ENCODE assay signal across 11 cellular contexts in genomic region chr19:49447485-49448431, GRCh38. TPM values are rescaled to one million over a fixed set of nuclear protein-coding genes. Genes with fewer than 3 reads are reported as not detected.
A peak's percentile ranks its signal among the peaks of the same experiment; 100 is the strongest.
DNase-seq lines count a peak whose midpoint lies in the region; ATAC-seq and TF ChIP-seq lines count a peak whose summit lies in the region.
"Had no signal": no experiment of that assay in that cellular context is flagged by ENCODE, and none has a peak within 500 bp of the region (broad histone marks: within the 10 kb centered on the region; RNA-seq: fewer than 3 reads in every experiment).

No MANE protein-coding gene starts in this region.

- POLR2A ChIA-PET in A673 (lab: Charles Lee; ENCODE audit: low non-redundant PET) = no interaction called here

- BruUV-seq in A673 (replicated peaks; lab: Mats Ljungman, UMichigan) = no TSS peak

- ATAC-seq in T-helper 17 cell = no peak
- ATAC-seq in GM19467 (IDR thresholded peaks at IDR 0.05; ENCODE audit: unreplicated experiment) = no peak
- no peak for ATAC-seq in left lobe of liver
- ATAC-seq: body of pancreas, heart left ventricle had no signal

- no peaks in the 10 kb centered on the region for H3K27me3 ChIP-seq in A673 (replicated peaks; ENCODE audit: insufficient read depth, low read depth, low read length, poor library complexity)
- H3K27me3 ChIP-seq in cardiac muscle cell = no peaks in the 10 kb centered on the region
- H3K27me3 ChIP-seq: body of pancreas, heart left ventricle had no signal

- H3K36me3 ChIP-seq in A673 (ENCODE audit: insufficient read depth, low read length, poor library complexity, severe bottlenecking) (peaks cover 19% of the 10 kb centered on the region), cardiac muscle cell (no peaks in the 10 kb centered on the region)

- peaks cover 4% of the 10 kb centered on the region for H3K36me3 Mint-ChIP-seq in T-helper 17 cell (ENCODE audit: low read depth)

- intact Hi-C loops in A673 (cut with micrococcal nuclease; ENCODE audit: unreplicated experiment) = no loop called here

- DNase-seq in A673 (ENCODE audit: low spot score) (peak; percentile 94), Daoy (ENCODE audit: low read depth) (peak; percentile 65), T-helper 17 cell (no peak), cardiac muscle cell (ENCODE audit: low read depth in 1 of 2, low spot score in 1 of 2) (peak in 1 of 2 donors; percentile 42), OCI-M1 (lab: John Stamatoyannopoulos, UW) (no peak), NCI-H187 (lab: John Stamatoyannopoulos, UW) (no peak), left lobe of liver (ENCODE audit: low spot score) (no peak)
- DNase-seq: naive B cell had no signal

- no peak overlapping the region for H3K4me3 Mint-ChIP-seq in T-helper 17 cell

- H3K9me3 ChIP-seq in A673 (ENCODE audit: low read depth, low read length, poor library complexity, severe bottlenecking) (no peaks in the 10 kb centered on the region), T-helper 17 cell (ENCODE audit: control insufficient read depth, low read length, poor library complexity, severe bottlenecking) (no peaks in the 10 kb centered on the region), cardiac muscle cell (ENCODE audit: low read depth) (no peaks in the 10 kb centered on the region)
- H3K9me3 ChIP-seq: body of pancreas, heart left ventricle had no signal

- TF ChIP-seq CTCF in A673 (conservative IDR thresholded peaks at IDR 0.05; ENCODE audit: low read depth, low read length) (peak; percentile 37; the same call in 1 of the 2 replicates), cardiac muscle cell (IDR thresholded peaks at IDR 0.05; ENCODE audit: low read depth, low read length) (no peak)

- peaks cover 40% of the 10 kb centered on the region for H3K4me1 Mint-ChIP-seq in T-helper 17 cell

- peak overlapping the region; percentile 95 for H3K27ac Mint-ChIP-seq in T-helper 17 cell

- CTCF ChIA-PET in A673 (lab: Charles Lee) = no interaction called here

- H3K27me3 Mint-ChIP-seq in T-helper 17 cell = no peaks in the 10 kb centered on the region

- H3K27ac ChIP-seq in A673 (ENCODE audit: low read depth, low read length, poor library complexity, severe bottlenecking) (peak overlapping the region; percentile 48), cardiac muscle cell (peak overlapping the region; percentile 46)
- H3K27ac ChIP-seq: body of pancreas, heart left ventricle had no signal

- H3K4me3 ChIP-seq in A673 (ENCODE audit: low read depth, low read length, poor library complexity, severe bottlenecking) (peak overlapping the region; percentile 24), cardiac muscle cell (no peak overlapping the region)
- H3K4me3 ChIP-seq: body of pancreas, heart left ventricle had no signal

- H3K4me1 ChIP-seq in A673 (ENCODE audit: insufficient read depth, low read length, poor library complexity, severe bottlenecking) (peaks cover 27% of the 10 kb centered on the region), cardiac muscle cell (ENCODE audit: low read depth) (no peaks in the 10 kb centered on the region)

RNA-seq across cellular contexts. Expression of gene PIH1D1, which starts 3.9 kb away (rescaled TPM):
- 122 and 131 TPM in 2 replicates for total RNA-seq in A673 (2021)
- total RNA-seq in Daoy (2014; rRNA removed; shearing (Covaris generic)) = 146 and 200 TPM in 2 replicates
- 100 to 1,000 TPM; 147 to 150 TPM for total RNA-seq in T-helper 17 cell
- total RNA-seq in cardiac muscle cell = 145 and 200 TPM in 2 replicates
- 139 and 156 TPM in 2 replicates for polyA plus RNA-seq in cardiac muscle cell
- 48.8 TPM for total RNA-seq in left lobe of liver

RNA-seq across cellular contexts. Expression of gene ALDH16A1, which starts 5.3 kb away (rescaled TPM):
- 22.6 and 23.2 TPM in 2 replicates for total RNA-seq in A673 (2021)
- total RNA-seq in Daoy (2014; rRNA removed; shearing (Covaris generic)) = 50.5 and 86.2 TPM in 2 replicates
- total RNA-seq in T-helper 17 cell = 10 to 100 TPM; 34.8 to 38.0 TPM
- 46.4 and 54.3 TPM in 2 replicates for total RNA-seq in cardiac muscle cell
- polyA plus RNA-seq in cardiac muscle cell = 24.1 and 37.3 TPM in 2 replicates
- total RNA-seq in left lobe of liver = 29.7 TPM

RNA-seq across cellular contexts. Expression of gene SLC17A7, which starts 6.4 kb away (rescaled TPM):
- total RNA-seq in A673 (2021) (1.7 and 1.8 TPM in 2 replicates), T-helper 17 cell (not detected), cardiac muscle cell (1.6 and 2.2 TPM in 2 replicates), left lobe of liver (0.15 TPM)
- not detected in 2 replicates for total RNA-seq in Daoy (2014; rRNA removed; shearing (Covaris generic))
- polyA plus RNA-seq in cardiac muscle cell = 0.77 and 1.2 TPM in 2 replicates

RNA-seq across cellular contexts. Expression of gene GFY, which starts 22.6 kb away (rescaled TPM):
- total RNA-seq in A673 (2021) (not detected in 2 replicates), T-helper 17 cell (not detected), cardiac muscle cell (1.8 and 2.0 TPM in 2 replicates), left lobe of liver (not detected)
- total RNA-seq in Daoy (2014; rRNA removed; shearing (Covaris generic)) = not detected in 2 replicates
- 5.0 and 8.4 TPM in 2 replicates for polyA plus RNA-seq in cardiac muscle cell
- total RNA-seq: body of pancreas, heart left ventricle had no signal

RNA-seq across cellular contexts. Expression of gene PTH2, which starts 24.5 kb away (rescaled TPM):
- total RNA-seq in A673 (2021) (not detected in 2 replicates), T-helper 17 cell (not detected), cardiac muscle cell (2.8 and 6.2 TPM in 2 replicates), left lobe of liver (not detected)
- total RNA-seq in Daoy (2014; rRNA removed; shearing (Covaris generic)) = not detected in 2 replicates
- 10.0 and 15.8 TPM in 2 replicates for polyA plus RNA-seq in cardiac muscle cell
- total RNA-seq: body of pancreas, heart left ventricle had no signal
- polyA plus RNA-seq: heart left ventricle had no signal

Comparison
In these comparisons a context has a peak if more than half of its experiments do, and no peak if none do; other contexts are left out.
1. DNase-seq: peak in A673 (single experiment) and Daoy (single experiment); none in T-helper 17 cell (0 of 3), OCI-M1 (single experiment), NCI-H187 (0 of 2) and left lobe of liver (single experiment).